16 cellular contexts compared by ENCODE assay signal in the genomic region with DNA sequence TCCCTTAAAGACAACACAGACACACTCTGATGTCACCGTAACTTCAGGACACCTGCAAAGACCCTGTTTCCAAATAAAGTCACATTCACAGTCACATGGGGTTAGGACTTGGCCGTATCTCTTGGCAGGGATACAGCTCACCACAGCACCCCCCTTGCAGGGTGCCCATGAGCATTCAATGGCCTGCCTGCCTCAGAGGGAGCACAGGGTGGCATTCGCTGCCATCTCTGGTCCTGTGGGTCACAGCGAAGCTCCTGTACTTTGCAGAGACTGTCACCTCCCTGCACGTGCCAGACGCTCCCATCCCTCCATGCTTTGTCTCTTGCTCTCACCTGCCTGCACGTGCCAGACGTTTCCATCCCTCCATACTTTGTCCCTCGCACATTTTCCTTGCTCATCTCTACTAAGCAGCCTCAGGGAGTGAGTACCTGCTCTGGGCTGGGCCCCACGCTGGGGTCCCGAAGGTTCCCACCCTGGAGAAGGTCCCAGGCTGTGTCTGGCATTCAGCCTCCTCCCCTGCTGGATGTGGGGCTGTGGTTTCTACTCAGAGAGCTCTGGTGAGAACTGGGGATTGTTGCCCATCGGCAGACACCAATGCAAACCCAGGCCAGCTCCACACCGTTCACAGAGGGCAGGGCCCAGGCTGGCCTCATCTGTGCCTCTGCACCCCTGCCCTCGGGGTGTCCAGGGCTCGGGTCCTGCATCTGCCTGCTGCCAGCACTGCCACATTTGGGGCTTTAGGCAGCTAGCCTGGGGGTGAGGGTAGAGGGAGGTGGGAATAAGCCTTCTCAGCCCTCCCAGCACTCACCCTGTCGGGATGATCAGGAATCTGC. TPM values are rescaled to one million over a fixed set of nuclear protein-coding genes. Genes with fewer than 3 reads are reported as not detected.
"Had no signal": no experiment of that assay in that cellular context is flagged by ENCODE, and none has a peak within 500 bp of the region (broad histone marks: within the 10 kb centered on the region; RNA-seq: fewer than 3 reads in every experiment).

No MANE protein-coding gene starts in this region.

- H3K27me3 Mint-ChIP-seq: activated naive CD8-positive, alpha-beta T cell treated with anti-CD3 and anti-CD28 coated beads for 36 hours; natural killer cell treated with Interleukin-12 subunit alpha and Interleukin-12 subunit beta and Interleukin-15 and Interleukin-18, amount 100 ng/mL, for 72 hours had no signal

- H3K27me3 ChIP-seq: gastrocnemius medialis had no signal

- ATAC-seq: gastrocnemius medialis; natural killer cell treated with Interleukin-12 subunit alpha and Interleukin-12 subunit beta and Interleukin-15 and Interleukin-18, amount 100 ng/mL, for 72 hours; SK-N-SH treated with all-trans-retinoic acid at 6 μM for 48 hours had no signal

- H3K9me3 Mint-ChIP-seq: activated naive CD8-positive, alpha-beta T cell treated with anti-CD3 and anti-CD28 coated beads for 36 hours; endodermal cell; natural killer cell treated with Interleukin-12 subunit alpha and Interleukin-12 subunit beta and Interleukin-15 and Interleukin-18, amount 100 ng/mL, for 72 hours had no signal

- H3K27ac ChIP-seq: gastrocnemius medialis had no signal

- H3K4me3 ChIP-seq: gastrocnemius medialis had no signal

- FAIRE-seq: keratinocyte had no signal

- H3K36me3 Mint-ChIP-seq: activated naive CD8-positive, alpha-beta T cell treated with anti-CD3 and anti-CD28 coated beads for 36 hours; natural killer cell treated with Interleukin-12 subunit alpha and Interleukin-12 subunit beta and Interleukin-15 and Interleukin-18, amount 100 ng/mL, for 72 hours had no signal

- H3K27ac Mint-ChIP-seq: activated naive CD8-positive, alpha-beta T cell treated with anti-CD3 and anti-CD28 coated beads for 36 hours; endodermal cell; natural killer cell treated with Interleukin-12 subunit alpha and Interleukin-12 subunit beta and Interleukin-15 and Interleukin-18, amount 100 ng/mL, for 72 hours had no signal

- H3K4me3 Mint-ChIP-seq: activated naive CD8-positive, alpha-beta T cell treated with anti-CD3 and anti-CD28 coated beads for 36 hours; endodermal cell; natural killer cell treated with Interleukin-12 subunit alpha and Interleukin-12 subunit beta and Interleukin-15 and Interleukin-18, amount 100 ng/mL, for 72 hours had no signal

- DNase-seq: activated CD4-positive, alpha-beta T cell treated with anti-CD3 and anti-CD28 coated beads, Interleukin-2, amount 50 U/mL, for 1 hour; activated CD8-positive, alpha-beta memory T cell treated with anti-CD3 and anti-CD28 coated beads for 24 hours; activated gamma-delta T cell treated with Interleukin-2 at 50 U/mL for 16 hours; activated naive CD8-positive, alpha-beta T cell treated with anti-CD3 and anti-CD28 coated beads for 36 hours; endodermal cell; gastrocnemius medialis; mesendoderm; stimulated activated CD4-positive, alpha-beta T cell treated with anti-CD3 and anti-CD28 coated beads, Interleukin-15, amount 100 ng/mL, for 24 hours; stimulated activated CD4-positive, alpha-beta T cell treated with anti-CD3 and anti-CD28 coated beads, Interleukin-4, amount 100 ng/mL, for 1 hour; stimulated activated naive CD4-positive, alpha-beta T cell treated with Interleukin-2 at 50 U/mL for 16 hours; T-helper 1 cell; T1000; trophoblast cell had no signal

- H3K4me1 Mint-ChIP-seq: activated naive CD8-positive, alpha-beta T cell treated with anti-CD3 and anti-CD28 coated beads for 36 hours; endodermal cell had no signal

- H3K9me3 ChIP-seq: gastrocnemius medialis had no signal

- H3K36me3 ChIP-seq: gastrocnemius medialis had no signal

RNA-seq across cellular contexts. Expression of gene HTRA3, which starts 15.8 kb away (rescaled TPM):
- total RNA-seq: activated naive CD8-positive, alpha-beta T cell treated with anti-CD3 and anti-CD28 coated beads for 36 hours; natural killer cell treated with Interleukin-12 subunit alpha and Interleukin-12 subunit beta and Interleukin-15 and Interleukin-18, amount 100 ng/mL, for 72 hours had no signal
- polyA plus RNA-seq: keratinocyte had no signal
